In the genomic region with DNA sequence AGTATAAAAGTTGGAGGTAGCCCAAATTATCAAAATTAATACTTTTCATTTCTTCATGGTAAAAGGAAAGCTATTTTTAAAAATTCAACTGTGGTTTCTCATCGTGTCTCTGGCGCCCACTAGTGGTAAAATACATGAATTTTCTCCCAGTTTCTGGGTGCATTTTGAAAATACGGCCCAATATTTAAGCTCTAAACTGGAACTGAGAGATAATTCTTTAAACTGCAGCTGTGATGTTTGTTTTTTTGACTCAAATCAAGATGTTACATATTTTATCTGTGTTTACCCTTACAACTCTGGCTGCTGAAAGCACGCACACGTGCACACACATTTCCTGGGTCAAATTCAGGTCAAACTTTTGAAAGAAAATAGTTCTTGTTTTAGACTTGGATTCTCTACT, we compare ENCODE assay signal across 8 cellular contexts.
DNase-seq lines count a peak whose midpoint lies in the region; ATAC-seq and TF ChIP-seq lines count a peak whose summit lies in the region.

No MANE protein-coding gene starts in this region.

- peak; percentile 18 for DNase-seq in activated CD4-positive, alpha-beta T cell treated with anti-CD3 and anti-CD28 coated beads for 36 hours
- no peak for DNase-seq in activated CD4-positive, alpha-beta T cell treated with anti-CD3 and anti-CD28 coated beads, Interleukin-2, amount 50 U/mL, for 48 hours
- DNase-seq in NAMALWA (ENCODE audit: low spot score) (peak; percentile 49), coronary artery (ENCODE audit: low spot score) (no peak), osteoblast (ENCODE audit: insufficient read length, low spot score, missing footprints) (no peak), T-helper 9 cell (no peak)
- DNase-seq in activated T-cell treated with anti-CD3 and anti-CD28 coated beads, Interleukin-2, amount 50 U/mL, for 1 hour, result no peak

- peak overlapping the region; percentile 9 for H3K4me2 ChIP-seq in osteoblast (ENCODE audit: insufficient read depth, low read length)

- H3K9me3 Mint-ChIP-seq in activated CD4-positive, alpha-beta T cell treated with anti-CD3 and anti-CD28 coated beads for 36 hours (ENCODE audit: low read depth), result no peaks in the 10 kb centered on the region

- no peak for ATAC-seq in activated CD4-positive, alpha-beta T cell treated with anti-CD3 and anti-CD28 coated beads for 36 hours
- no peak for ATAC-seq in GM21825 (IDR thresholded peaks at IDR 0.05; ENCODE audit: unreplicated experiment)

- H3K4me1 ChIP-seq in osteoblast (ENCODE audit: insufficient read depth, low read length), result peaks cover 14% of the 10 kb centered on the region

- H4K20me1 ChIP-seq in osteoblast (ENCODE audit: insufficient read depth, low read length), result no peaks in the 10 kb centered on the region

- peak; percentile 76 for TF ChIP-seq CTCF in coronary artery (IDR thresholded peaks at IDR 0.05)
- TF ChIP-seq CTCF in osteoblast (IDR thresholded peaks at IDR 0.05; ENCODE audit: extremely low read depth, low read depth, low read length), result peak; percentile 91

- intact Hi-C loops in activated CD4-positive, alpha-beta T cell treated with anti-CD3 and anti-CD28 coated beads for 36 hours (cut with DNase I, micrococcal nuclease), result loop anchor here (1.0 to 5.0 kb wide), 3 partner anchors 125 to 320 kb away; partner anchors contain the start of genes ACSL4 (in 2 of the 2) and NXT2 (in 1 of the 2)

- H3K4me3 ChIP-seq in coronary artery, result no peak overlapping the region
- H3K4me3 ChIP-seq in osteoblast (ENCODE audit: insufficient read depth, low read length), result no peak overlapping the region

- H3K36me3 Mint-ChIP-seq in activated CD4-positive, alpha-beta T cell treated with anti-CD3 and anti-CD28 coated beads for 36 hours (ENCODE audit: low read depth), result no peaks in the 10 kb centered on the region

- no peaks in the 10 kb centered on the region for H3K36me3 ChIP-seq in osteoblast (ENCODE audit: insufficient read depth, low read length)

- H3K4me3 Mint-ChIP-seq in activated CD4-positive, alpha-beta T cell treated with anti-CD3 and anti-CD28 coated beads for 36 hours, result no peak overlapping the region

- no peaks in the 10 kb centered on the region for H3K79me2 ChIP-seq in osteoblast (ENCODE audit: insufficient read depth, low read length)

- CTCF ChIA-PET in activated CD4-positive, alpha-beta T cell treated with anti-CD3 and anti-CD28 coated beads for 36 hours (lab: Charles Lee), result interaction anchor here (0.6 to 5.5 kb wide), 29 partner anchors 9 to 379 kb away, joined by 3 to 64 read pairs (median 4); no protein-coding TSS in a partner anchor

- no peaks in the 10 kb centered on the region for H3K27me3 ChIP-seq in osteoblast (ENCODE audit: insufficient read depth, low read length)

- no peaks in the 10 kb centered on the region for H3K27me3 Mint-ChIP-seq in activated CD4-positive, alpha-beta T cell treated with anti-CD3 and anti-CD28 coated beads for 36 hours

- H3K4me1 Mint-ChIP-seq in activated CD4-positive, alpha-beta T cell treated with anti-CD3 and anti-CD28 coated beads for 36 hours, result no peaks in the 10 kb centered on the region

- no peak overlapping the region for H2AFZ ChIP-seq in osteoblast (ENCODE audit: low read length)

- no peak overlapping the region for H3K27ac ChIP-seq in coronary artery
- H3K27ac ChIP-seq in osteoblast (ENCODE audit: low read depth, low read length), result peak overlapping the region; percentile 75

- POLR2A ChIA-PET in activated CD4-positive, alpha-beta T cell treated with anti-CD3 and anti-CD28 coated beads for 36 hours (lab: Charles Lee), result no interaction called here

- no peak overlapping the region for H3K27ac Mint-ChIP-seq in activated CD4-positive, alpha-beta T cell treated with anti-CD3 and anti-CD28 coated beads for 36 hours

- no peaks in the 10 kb centered on the region for H3K9me3 ChIP-seq in osteoblast (ENCODE audit: low read depth, low read length)

Comparison
In these comparisons a context has a peak if more than half of its experiments do, and no peak if none do; other contexts are left out.
1. DNase-seq: peak in activated CD4-positive, alpha-beta T cell treated with anti-CD3 and anti-CD28 coated beads for 36 hours (single experiment) and NAMALWA (single experiment); none in activated CD4-positive, alpha-beta T cell treated with anti-CD3 and anti-CD28 coated beads, Interleukin-2, amount 50 U/mL, for 48 hours (0 of 2), coronary artery (single experiment), osteoblast (single experiment), T-helper 9 cell (single experiment) and activated T-cell treated with anti-CD3 and anti-CD28 coated beads, Interleukin-2, amount 50 U/mL, for 1 hour (single experiment).